8 cellular contexts compared by ENCODE assay signal in the genomic region with DNA sequence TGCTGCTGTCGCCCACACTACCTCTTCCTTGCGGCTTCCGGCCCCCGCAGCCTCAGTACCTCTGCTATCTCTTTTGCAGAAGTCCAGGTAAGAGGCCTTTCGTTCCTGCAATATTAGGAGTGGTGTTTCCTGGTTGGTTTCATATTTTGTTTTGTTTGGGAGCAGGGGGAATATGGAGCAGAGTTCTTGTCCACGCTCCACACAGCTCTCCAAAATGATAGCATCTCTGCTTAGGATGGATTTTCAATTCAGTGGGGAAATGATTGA. TPM values are rescaled to one million over a fixed set of nuclear protein-coding genes. Genes with fewer than 3 reads are reported as not detected.
DNase-seq lines count a peak whose midpoint lies in the region; ATAC-seq, FAIRE-seq and TF ChIP-seq lines count a peak whose summit lies in the region.

No MANE protein-coding gene starts in this region.

- H3F3A ChIP-seq in MM.1S (ENCODE audit: insufficient read depth, low read length) = no peaks in the 10 kb centered on the region

- dilution Hi-C loops in endothelial cell of umbilical vein (cut with MboI; ENCODE audit: extremely low pct_ligation_motif_present, low sequenced_read_pairs) = no loop called here

- H3K36me3 ChIP-seq in MM.1S (replicated peaks; ENCODE audit: insufficient read depth, low read length) (no peaks in the 10 kb centered on the region), endothelial cell of umbilical vein (ENCODE audit: control insufficient read depth in 2 of 2, extremely low read depth in 1 of 2, insufficient read depth in 2 of 2, low read length in 2 of 2) (peaks cover 22 to 28% of the 10 kb centered on the region in 2 experiments)

- H3K4me1 Mint-ChIP-seq in progenitor cell of endocrine pancreas (ENCODE audit: low read depth) = peaks cover 17% of the 10 kb centered on the region

- no peak overlapping the region; the same call in 1 of the 2 replicates for H2AFZ ChIP-seq in MM.1S (ENCODE audit: low read length)
- peak overlapping the region; percentile 23 for H2AFZ ChIP-seq in endothelial cell of umbilical vein (ENCODE audit: low read depth, low read length)

- peak overlapping the region; percentile 98 for H3K27ac Mint-ChIP-seq in progenitor cell of endocrine pancreas

- FAIRE-seq in endothelial cell of umbilical vein (lab: Jason Lieb, UNC) = no peak

- POLR2A ChIA-PET in endothelial cell of umbilical vein (lab: Charles Lee) = interaction anchor here (1.2 kb wide), 1 partner anchor 78 kb away, joined by 3 read pairs; no protein-coding TSS in a partner anchor

- H3K79me2 ChIP-seq in MM.1S (ENCODE audit: low read length) (peaks cover 28% of the 10 kb centered on the region), endothelial cell of umbilical vein (ENCODE audit: control insufficient read depth, insufficient read depth, low read length) (peaks cover 26% of the 10 kb centered on the region)

- H3K9me1 ChIP-seq in endothelial cell of umbilical vein (replicated peaks; ENCODE audit: control insufficient read depth, extremely low read depth, insufficient read depth, low read length) = no peaks in the 10 kb centered on the region

- H3K9me3 Mint-ChIP-seq in progenitor cell of endocrine pancreas (ENCODE audit: low read depth) = no peaks in the 10 kb centered on the region

- no peak for TF ChIP-seq POLR2A in endothelial cell of umbilical vein (IDR thresholded peaks at IDR 0.05; ENCODE audit: low read depth, low read length)

- H3K27ac ChIP-seq in MM.1S (ENCODE audit: low read length) (no peak overlapping the region), endothelial cell of umbilical vein (ENCODE audit: insufficient read depth, low read depth, low read length) (peak overlapping the region; percentile 84)

- peak overlapping the region; percentile 95 for H3K4me3 ChIP-seq in MM.1S (ENCODE audit: low read length)
- peak overlapping the region; percentile 77 to 99 (median 92) for H3K4me3 ChIP-seq in endothelial cell of umbilical vein (replicated peaks in 1 of 3; ENCODE audit: insufficient read depth in 1 of 3, low read depth in 1 of 3, low read length in 3 of 3)

- H3K27me3 Mint-ChIP-seq in progenitor cell of endocrine pancreas = no peaks in the 10 kb centered on the region

- no peaks in the 10 kb centered on the region for H3K9me2 ChIP-seq in MM.1S (replicated peaks; ENCODE audit: insufficient read depth, low read length)

- peaks cover 7% of the 10 kb centered on the region; the same call in 1 of the 2 replicates for H3K4me1 ChIP-seq in MM.1S (ENCODE audit: low read length)
- peaks cover 24% of the 10 kb centered on the region for H3K4me1 ChIP-seq in endothelial cell of umbilical vein (ENCODE audit: control insufficient read depth, extremely low read depth, insufficient read depth, low read length)

- H4K20me1 ChIP-seq in MM.1S (ENCODE audit: insufficient read depth, low read length) (no peaks in the 10 kb centered on the region), endothelial cell of umbilical vein (replicated peaks; ENCODE audit: control insufficient read depth, extremely low read depth, insufficient read depth, low read length) (no peaks in the 10 kb centered on the region)

- BruUV-seq in endothelial cell of umbilical vein (replicated peaks; lab: Mats Ljungman, UMichigan) = TSS peak; percentile 32

- TF ChIP-seq CTCF in MM.1S (IDR thresholded peaks at IDR 0.05; ENCODE audit: low read length) (no peak), endothelial cell of umbilical vein (IDR thresholded peaks at IDR 0.05; ENCODE audit: extremely low read depth in 1 of 2, insufficient read depth in 1 of 2, low read depth in 1 of 2, low read length in 2 of 2) (no peak), progenitor cell of endocrine pancreas (IDR thresholded peaks at IDR 0.05; ENCODE audit: unreplicated experiment) (no peak)

- H3K4me2 ChIP-seq in MM.1S (ENCODE audit: low read depth, low read length) (peak overlapping the region; percentile 78), endothelial cell of umbilical vein (ENCODE audit: insufficient read depth, low read length) (peak overlapping the region; percentile 96)

- H3K9ac ChIP-seq in MM.1S (ENCODE audit: low read length) (peak overlapping the region; percentile 92), endothelial cell of umbilical vein (replicated peaks; ENCODE audit: extremely low read depth, insufficient read depth, low read length) (peak overlapping the region; percentile 93)

- DNase-seq in MM.1S (no peak), endothelial cell of umbilical vein (ENCODE audit: low read depth, low spot score) (no peak), progenitor cell of endocrine pancreas (ENCODE audit: low spot score, unreplicated experiment) (no peak), superior temporal gyrus (ENCODE audit: extremely low spot score) (no peak), anterior cingulate cortex (lab: John Stamatoyannopoulos, UW) (no peak), HuH-7.5 (ENCODE audit: low spot score) (no peak), posterior vena cava (ENCODE audit: low spot score) (no peak)

- H3K9me3 ChIP-seq in MM.1S (replicated peaks; ENCODE audit: insufficient read depth, low read length) (no peaks in the 10 kb centered on the region), endothelial cell of umbilical vein (replicated peaks; ENCODE audit: control insufficient read depth, insufficient read depth, low read length) (no peaks in the 10 kb centered on the region)

- peak; percentile 11 for ATAC-seq in GM19324 (IDR thresholded peaks at IDR 0.05; ENCODE audit: low FRiP score, unreplicated experiment)

- peak overlapping the region; percentile 95 for H3K4me3 Mint-ChIP-seq in progenitor cell of endocrine pancreas (ENCODE audit: low read depth)

- CTCF ChIA-PET in endothelial cell of umbilical vein (lab: Charles Lee) = interaction anchor here (1.4 to 3.0 kb wide), 10 partner anchors 28 to 197 kb away, joined by 4 to 49 read pairs (median 6); no protein-coding TSS in a partner anchor

- peaks cover 26% of the 10 kb centered on the region for H3K36me3 Mint-ChIP-seq in progenitor cell of endocrine pancreas (ENCODE audit: insufficient read depth)

- intact Hi-C loops in endothelial cell of umbilical vein (cut with micrococcal nuclease) (loop anchor here (1.0 to 5.0 kb wide), 7 partner anchors 52 to 210 kb away; no protein-coding TSS in a partner anchor), posterior vena cava (cut with DNase I) (no loop called here)

- H3K27me3 ChIP-seq in MM.1S (replicated peaks; ENCODE audit: insufficient read depth, low read length) = no peaks in the 10 kb centered on the region
- H3K27me3 ChIP-seq in endothelial cell of umbilical vein (ENCODE audit: control insufficient read depth in 2 of 2, insufficient read depth in 2 of 2, low read length in 2 of 2) = no peaks in the 10 kb centered on the region

TF ChIP-seq in endothelial cell of umbilical vein, 7 proteins besides CTCF, POLR2A, EP300 and RAD21:
- TF ChIP-seq MYC (IDR thresholded peaks at IDR 0.05; ENCODE audit: low read depth, low read length) (no peak), GATA2 (IDR thresholded peaks at IDR 0.05; ENCODE audit: insufficient read depth, insufficient read length, low read depth, low read length) (no peak), JUN (IDR thresholded peaks at IDR 0.05; ENCODE audit: borderline replicate concordance, insufficient read depth, insufficient read length, low read depth) (no peak), FOS (IDR thresholded peaks at IDR 0.05; ENCODE audit: borderline replicate concordance, insufficient read depth, low read length) (no peak), POLR2AphosphoS5 (IDR thresholded peaks at IDR 0.05; ENCODE audit: insufficient read depth, low read depth, low read length) (no peak), EZH2 (IDR thresholded peaks at IDR 0.05; ENCODE audit: borderline replicate concordance, low read depth, low read length, severe bottlenecking) (no peak)
- TF ChIP-seq, protein P1, sequence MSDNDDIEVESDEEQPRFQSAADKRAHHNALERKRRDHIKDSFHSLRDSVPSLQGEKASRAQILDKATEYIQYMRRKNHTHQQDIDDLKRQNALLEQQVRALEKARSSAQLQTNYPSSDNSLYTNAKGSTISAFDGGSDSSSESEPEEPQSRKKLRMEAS (IDR thresholded peaks at IDR 0.05; ENCODE audit: insufficient read depth, insufficient read length) = no peak

RNA-seq across cellular contexts. Expression of a gene that starts 0.8 kb away (rescaled TPM):
- 200 and 212 TPM in 2 replicates for total RNA-seq in endothelial cell of umbilical vein
- polyA plus RNA-seq in endothelial cell of umbilical vein = 294 and 328 TPM in 2 replicates
- polyA plus RNA-seq in endothelial cell of umbilical vein (2011; cell fraction: cytosol; rRNA removed) = 239 and 266 TPM in 2 replicates
- 693 and 713 TPM in 2 replicates for polyA plus RNA-seq in endothelial cell of umbilical vein (2011; cell fraction: nucleus; rRNA removed)
- polyA plus RNA-seq in endothelial cell of umbilical vein (2012) = 174 and 186 TPM in 2 replicates
- polyA minus RNA-seq in endothelial cell of umbilical vein = 244 and 257 TPM in 2 replicates
- 122 TPM for polyA minus RNA-seq in endothelial cell of umbilical vein (2011; cell fraction: cytosol; rRNA and poly(A)+ RNA removed)
- polyA minus RNA-seq in endothelial cell of umbilical vein (2011; cell fraction: nucleus; rRNA and poly(A)+ RNA removed) = 150 and 181 TPM in 2 replicates
- 114 and 122 TPM in 2 replicates for total RNA-seq in progenitor cell of endocrine pancreas
- 10 to 100 TPM; 49.7 to 53.7 TPM for total RNA-seq in posterior vena cava

RNA-seq across cellular contexts. Expression of a gene that starts 48.0 kb away (rescaled TPM):
- total RNA-seq in endothelial cell of umbilical vein (18.5 and 22.5 TPM in 2 replicates), progenitor cell of endocrine pancreas (6.7 and 7.7 TPM in 2 replicates), posterior vena cava (10 to 100 TPM; 11.4 to 17.5 TPM)
- polyA plus RNA-seq in endothelial cell of umbilical vein = 94.0 and 103 TPM in 2 replicates
- polyA plus RNA-seq in endothelial cell of umbilical vein (2011; cell fraction: cytosol; rRNA removed) = 31.3 and 31.5 TPM in 2 replicates
- 33.2 and 38.6 TPM in 2 replicates for polyA plus RNA-seq in endothelial cell of umbilical vein (2011; cell fraction: nucleus; rRNA removed)
- 9.0 and 10.5 TPM in 2 replicates for polyA plus RNA-seq in endothelial cell of umbilical vein (2012)
- polyA minus RNA-seq in endothelial cell of umbilical vein = 83.6 and 99.3 TPM in 2 replicates
- not detected for polyA minus RNA-seq in endothelial cell of umbilical vein (2011; cell fraction: cytosol; rRNA and poly(A)+ RNA removed)
- 11.0 and 15.1 TPM in 2 replicates for polyA minus RNA-seq in endothelial cell of umbilical vein (2011; cell fraction: nucleus; rRNA and poly(A)+ RNA removed)
